ENCODE assay signal across 32 cellular contexts in the genomic region with DNA sequence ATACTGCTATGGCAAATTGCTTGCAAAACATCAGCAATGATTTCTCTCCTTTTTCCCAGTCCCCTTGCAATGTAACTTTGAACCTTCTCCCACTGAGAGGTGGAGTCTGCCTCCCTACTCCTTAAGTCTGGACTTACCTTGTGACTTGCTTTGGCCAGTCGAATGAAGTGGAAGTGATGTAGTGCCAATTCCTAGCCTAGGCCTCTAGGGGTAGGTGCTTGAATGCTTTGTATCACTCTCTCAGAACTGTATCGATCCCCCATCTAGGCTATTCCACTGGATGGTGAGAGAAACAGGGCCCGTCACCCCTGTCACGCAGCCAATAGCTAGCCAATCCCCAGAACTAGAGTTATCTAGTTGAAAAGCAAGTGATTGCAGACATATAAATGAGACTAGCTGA.
"Had no signal": no experiment of that assay in that cellular context is flagged by ENCODE, and none has a peak within 500 bp of the region (broad histone marks: within the 10 kb centered on the region; RNA-seq: fewer than 3 reads in every experiment).

No MANE protein-coding gene starts in this region.

- H3K4me1 Mint-ChIP-seq: activated B cell treated with CpG ODN at 0.5 μM for 24 hours; activated T-helper 17 cell treated with anti-CD3 and anti-CD28 coated beads, Interleukin-2, amount 50 U/mL, for 72 hours; central memory CD8-positive, alpha-beta T cell; T-helper 17 cell had no signal

- ATAC-seq: activated CD4-positive, CD25-positive, alpha-beta regulatory T cell treated with anti-CD3 and anti-CD28 coated beads, Interleukin-2, amount 50 U/mL, for 24 hours; activated CD8-positive, alpha-beta T cell treated with anti-CD3 and anti-CD28 coated beads for 36 hours; activated T-cell treated with anti-CD3 and anti-CD28 coated beads, Interleukin-2, amount 50 U/mL, for 4 hours; activated T-helper 17 cell treated with anti-CD3 and anti-CD28 coated beads, Interleukin-2, amount 50 U/mL, for 72 hours; foreskin keratinocyte; gastrocnemius medialis; T-helper 17 cell had no signal

- H3K27ac ChIP-seq: brain microvascular endothelial cell, coronary artery, dorsolateral prefrontal cortex, esophagus muscularis mucosa, foreskin keratinocyte, gastrocnemius medialis, VCaP had no signal

- H3K27me3 ChIP-seq: brain microvascular endothelial cell, dorsolateral prefrontal cortex, esophagus muscularis mucosa, foreskin keratinocyte, gastrocnemius medialis had no signal

- H3K4me1 ChIP-seq: esophagus muscularis mucosa, foreskin keratinocyte, gastrocnemius medialis had no signal

- H3K9me3 Mint-ChIP-seq: dendritic cell treated with granulocyte-macrophage colony-stimulating factor and Interleukin-4, amounts not matched to agents 40 ng/mL and 50 ng/mL, for 4 days had no signal

- H3K4me3 Mint-ChIP-seq: activated B cell treated with CpG ODN at 0.5 μM for 24 hours; activated CD8-positive, alpha-beta T cell treated with anti-CD3 and anti-CD28 coated beads for 36 hours; activated naive CD8-positive, alpha-beta T cell; activated T-cell treated with anti-CD3 and anti-CD28 coated beads, Interleukin-2, amount 50 U/mL, for 4 hours; activated T-helper 17 cell treated with anti-CD3 and anti-CD28 coated beads, Interleukin-2, amount 50 U/mL, for 72 hours; central memory CD8-positive, alpha-beta T cell; dendritic cell treated with granulocyte-macrophage colony-stimulating factor and Interleukin-4, amounts not matched to agents 40 ng/mL and 50 ng/mL, for 4 days; T-helper 17 cell; T-helper 2 cell treated with Interferon-gamma antibody and Interleukin-4, amounts not matched to agents 5 μg/mL and 100 μg/mL, for 36 hours had no signal

- H3K27ac Mint-ChIP-seq: activated B cell treated with CpG ODN at 0.5 μM for 24 hours; activated CD8-positive, alpha-beta T cell treated with anti-CD3 and anti-CD28 coated beads for 36 hours; activated naive CD8-positive, alpha-beta T cell; activated T-helper 17 cell treated with anti-CD3 and anti-CD28 coated beads, Interleukin-2, amount 50 U/mL, for 72 hours; dendritic cell treated with granulocyte-macrophage colony-stimulating factor and Interleukin-4, amounts not matched to agents 40 ng/mL and 50 ng/mL, for 4 days; T-helper 17 cell; T-helper 2 cell treated with Interferon-gamma antibody and Interleukin-4, amounts not matched to agents 5 μg/mL and 100 μg/mL, for 36 hours had no signal

- H3K4me3 ChIP-seq: coronary artery, dorsolateral prefrontal cortex, esophagus muscularis mucosa, gastrocnemius medialis had no signal

- H3K27me3 Mint-ChIP-seq: activated B cell treated with CpG ODN at 0.5 μM for 24 hours; activated CD8-positive, alpha-beta T cell treated with anti-CD3 and anti-CD28 coated beads for 36 hours; activated naive CD8-positive, alpha-beta T cell; activated T-helper 17 cell treated with anti-CD3 and anti-CD28 coated beads, Interleukin-2, amount 50 U/mL, for 72 hours; central memory CD8-positive, alpha-beta T cell; dendritic cell treated with granulocyte-macrophage colony-stimulating factor and Interleukin-4, amounts not matched to agents 40 ng/mL and 50 ng/mL, for 4 days; T-helper 17 cell had no signal

- H3K9me3 ChIP-seq: esophagus muscularis mucosa, gastrocnemius medialis had no signal

- DNase-seq: activated B cell treated with CpG ODN at 0.5 μM for 24 hours; activated CD4-positive, alpha-beta T cell treated with anti-CD3 and anti-CD28 coated beads for 48 hours; activated CD4-positive, alpha-beta T cell treated with anti-CD3 and anti-CD28 coated beads, Interleukin-2, amount 50 U/mL, for 1 hour; activated CD4-positive, alpha-beta T cell treated with anti-CD3 and anti-CD28 coated beads, Interleukin-2, amount 50 U/mL, for 48 hours; activated CD8-positive, alpha-beta memory T cell treated with anti-CD3 and anti-CD28 coated beads for 24 hours; activated CD8-positive, alpha-beta T cell treated with anti-CD3 and anti-CD28 coated beads for 36 hours; activated effector memory CD4-positive, alpha-beta T cell treated with Interleukin-2 at 50 U/mL for 16 hours; activated gamma-delta T cell treated with Interleukin-2 at 50 U/mL for 16 hours; activated naive CD4-positive, alpha-beta T cell treated with anti-CD3 and anti-CD28 coated beads, Interleukin-2, amount 50 U/mL, for 16 hours; activated naive CD4-positive, alpha-beta T cell treated with Interleukin-2 at 50 U/mL for 16 hours; activated T-cell treated with anti-CD3 and anti-CD28 coated beads, Interleukin-2, amount 50 U/mL, for 4 hours; amniotic stem cell; anterior cingulate cortex; brain microvascular endothelial cell; dorsolateral prefrontal cortex; effector memory CD4-positive, alpha-beta T cell; erythroblast; foreskin keratinocyte; gastrocnemius medialis; glutamatergic neuron; T-helper 1 cell; T-helper 17 cell; T1000 had no signal

- H3K36me3 Mint-ChIP-seq: activated naive CD8-positive, alpha-beta T cell had no signal

- H3K36me3 ChIP-seq: brain microvascular endothelial cell, esophagus muscularis mucosa, gastrocnemius medialis had no signal
